In genomic region chr10:102712089-102712488, GRCh38 we compare ENCODE assay signal across 14 cellular contexts. TPM values are rescaled to one million over a fixed set of nuclear protein-coding genes. Genes with fewer than 3 reads are reported as not detected.
DNase-seq lines count a peak whose midpoint lies in the region; ATAC-seq and TF ChIP-seq lines count a peak whose summit lies in the region.
"Had no signal": no experiment of that assay in that cellular context is flagged by ENCODE, and none has a peak within 500 bp of the region (broad histone marks: within the 10 kb centered on the region; RNA-seq: fewer than 3 reads in every experiment).

No MANE protein-coding gene starts in this region.

- no peaks in the 10 kb centered on the region for H3K9me3 ChIP-seq in DOHH2 (ENCODE audit: control insufficient read depth, insufficient read depth, low read length)
- no peaks in the 10 kb centered on the region for H3K9me3 ChIP-seq in GM23248 (ENCODE audit: low read depth)
- H3K9me3 ChIP-seq in neural progenitor cell (ENCODE audit: low read depth): no peaks in the 10 kb centered on the region
- H3K9me3 ChIP-seq: adrenal gland, stomach had no signal

- H3K4me1 Mint-ChIP-seq in activated T-helper 1 cell treated with anti-CD3 and anti-CD28 coated beads, Interleukin-12 subunit alpha, Interleukin-12 subunit beta, Interleukin-2, Interleukin-4 antibody, amounts not matched to agents 30 ng/mL and 10 ng/mL and 1 ng/mL, durations not matched to agents 14 hours and 24 hours and 36 hours (ENCODE audit: low read depth): peaks cover 48% of the 10 kb centered on the region
- H3K4me1 Mint-ChIP-seq in neural progenitor cell: peaks cover 46% of the 10 kb centered on the region
- H3K4me1 Mint-ChIP-seq in stimulated activated naive B cell treated with anti-CD40 and anti-IgM and Interleukin-4, amounts not matched to agents 10 μg/mL and 1 μg/mL and 100 μg/mL, for 72 hours: peaks cover 20 to 49% of the 10 kb centered on the region in 2 donors

- no peak for TF ChIP-seq CTCF in DOHH2 (IDR thresholded peaks at IDR 0.05; ENCODE audit: low read depth, low read length, poor library complexity, severe bottlenecking)
- TF ChIP-seq CTCF in neural progenitor cell (IDR thresholded peaks at IDR 0.05): no peak

- no peak overlapping the region for H3K27ac Mint-ChIP-seq in activated T-helper 1 cell treated with anti-CD3 and anti-CD28 coated beads, Interleukin-12 subunit alpha, Interleukin-12 subunit beta, Interleukin-2, Interleukin-4 antibody, amounts not matched to agents 30 ng/mL and 10 ng/mL and 1 ng/mL, durations not matched to agents 14 hours and 24 hours and 36 hours
- no peak overlapping the region for H3K27ac Mint-ChIP-seq in neural progenitor cell
- no peak overlapping the region for H3K27ac Mint-ChIP-seq in stimulated activated naive B cell treated with anti-CD40 and anti-IgM and Interleukin-4, amounts not matched to agents 10 μg/mL and 1 μg/mL and 100 μg/mL, for 72 hours

- peak overlapping the region; percentile 47 for H3K4me3 Mint-ChIP-seq in activated T-helper 1 cell treated with anti-CD3 and anti-CD28 coated beads, Interleukin-12 subunit alpha, Interleukin-12 subunit beta, Interleukin-2, Interleukin-4 antibody, amounts not matched to agents 30 ng/mL and 10 ng/mL and 1 ng/mL, durations not matched to agents 14 hours and 24 hours and 36 hours
- peak overlapping the region; percentile 67 for H3K4me3 Mint-ChIP-seq in neural progenitor cell
- peak overlapping the region in 1 of 2 donors; percentile 29 for H3K4me3 Mint-ChIP-seq in stimulated activated naive B cell treated with anti-CD40 and anti-IgM and Interleukin-4, amounts not matched to agents 10 μg/mL and 1 μg/mL and 100 μg/mL, for 72 hours

- ATAC-seq in HG03108 (IDR thresholded peaks at IDR 0.05; ENCODE audit: unreplicated experiment) (no peak), GM21786 (IDR thresholded peaks at IDR 0.05; ENCODE audit: unreplicated experiment) (no peak)
- no peak for ATAC-seq in stimulated activated naive B cell treated with anti-CD40 and anti-IgM and Interleukin-4, amounts not matched to agents 10 μg/mL and 1 μg/mL and 100 μg/mL, for 72 hours (replicated peaks)

- H4K20me1 ChIP-seq in DOHH2 (ENCODE audit: control insufficient read depth, insufficient read depth, low read depth, low read length) (no peaks in the 10 kb centered on the region), GM23248 (ENCODE audit: insufficient read depth) (peaks cover 3% of the 10 kb centered on the region; the same call in 1 of the 2 replicates), neural progenitor cell (ENCODE audit: low read depth) (peaks cover 41% of the 10 kb centered on the region)

- peaks cover 13% of the 10 kb centered on the region for H3F3A ChIP-seq in DOHH2 (ENCODE audit: control insufficient read depth, insufficient read depth)
- H3F3A ChIP-seq in GM23248 (ENCODE audit: insufficient read depth): peaks cover 24% of the 10 kb centered on the region
- peaks cover 26% of the 10 kb centered on the region for H3F3A ChIP-seq in neural progenitor cell (ENCODE audit: low read depth)

- 75 to 78% methylated on average over 4 of the region's 4 CpGs for WGBS in GM23248 (ENCODE audit: low coverage in 1 of 2, low lambda C conversion rate in 2 of 2, missing lambda C conversion rate in 2 of 2), 2 experiments

- no peaks in the 10 kb centered on the region for H3K27me3 ChIP-seq in DOHH2 (ENCODE audit: control insufficient read depth, low read length)
- no peaks in the 10 kb centered on the region for H3K27me3 ChIP-seq in GM23248 (replicated peaks; ENCODE audit: insufficient read depth)
- no peaks in the 10 kb centered on the region for H3K27me3 ChIP-seq in neural progenitor cell
- H3K27me3 ChIP-seq: adrenal gland, stomach had no signal

- DNase-seq in GM23248: no peak
- no peak for DNase-seq in activated T-helper 1 cell treated with anti-CD3 and anti-CD28 coated beads, Interleukin-12 subunit alpha, Interleukin-12 subunit beta, Interleukin-2, Interleukin-4 antibody, amounts not matched to agents 30 ng/mL and 10 ng/mL and 1 ng/mL, durations not matched to agents 14 hours and 24 hours and 36 hours (ENCODE audit: low spot score)
- DNase-seq in neural progenitor cell (ENCODE audit: low spot score): no peak
- DNase-seq in stimulated activated naive B cell treated with anti-CD40 and anti-IgM and Interleukin-4, amounts not matched to agents 10 μg/mL and 1 μg/mL and 100 μg/mL, for 72 hours: no peak
- DNase-seq: adrenal gland; NCI-H446; stimulated activated CD4-positive, alpha-beta T cell treated with anti-CD3 and anti-CD28 coated beads, Interleukin-2, amount 100 ng/mL, for 24 hours; stomach; T-helper 9 cell had no signal

- no peaks in the 10 kb centered on the region for H3K27me3 Mint-ChIP-seq in activated T-helper 1 cell treated with anti-CD3 and anti-CD28 coated beads, Interleukin-12 subunit alpha, Interleukin-12 subunit beta, Interleukin-2, Interleukin-4 antibody, amounts not matched to agents 30 ng/mL and 10 ng/mL and 1 ng/mL, durations not matched to agents 14 hours and 24 hours and 36 hours (ENCODE audit: insufficient read depth)
- no peaks in the 10 kb centered on the region for H3K27me3 Mint-ChIP-seq in neural progenitor cell (ENCODE audit: insufficient read depth, low read depth)
- H3K27me3 Mint-ChIP-seq in stimulated activated naive B cell treated with anti-CD40 and anti-IgM and Interleukin-4, amounts not matched to agents 10 μg/mL and 1 μg/mL and 100 μg/mL, for 72 hours: no peaks in the 10 kb centered on the region

- no peak overlapping the region for H2AFZ ChIP-seq in GM23248
- H2AFZ ChIP-seq in neural progenitor cell (replicated peaks): no peak overlapping the region

- H3K4me2 ChIP-seq in DOHH2 (ENCODE audit: low read length) (peak overlapping the region; percentile 84), GM23248 (ENCODE audit: unreplicated experiment) (peak overlapping the region; percentile 99), neural progenitor cell (peak overlapping the region; percentile 97)

- H3K27ac ChIP-seq in DOHH2 (ENCODE audit: low read depth, low read length) (peak overlapping the region; percentile 88), GM23248 (no peak overlapping the region), neural progenitor cell (no peak overlapping the region)
- H3K27ac ChIP-seq: adrenal gland, RWPE1 had no signal

- peaks cover 11% of the 10 kb centered on the region for H3K36me3 Mint-ChIP-seq in activated T-helper 1 cell treated with anti-CD3 and anti-CD28 coated beads, Interleukin-12 subunit alpha, Interleukin-12 subunit beta, Interleukin-2, Interleukin-4 antibody, amounts not matched to agents 30 ng/mL and 10 ng/mL and 1 ng/mL, durations not matched to agents 14 hours and 24 hours and 36 hours (ENCODE audit: low read depth)
- H3K36me3 Mint-ChIP-seq in neural progenitor cell: peaks cover 6% of the 10 kb centered on the region
- peaks cover 1 to 2% of the 10 kb centered on the region in 2 donors for H3K36me3 Mint-ChIP-seq in stimulated activated naive B cell treated with anti-CD40 and anti-IgM and Interleukin-4, amounts not matched to agents 10 μg/mL and 1 μg/mL and 100 μg/mL, for 72 hours
- H3K36me3 Mint-ChIP-seq: immature natural killer cell had no signal

- H3K9me2 ChIP-seq in DOHH2 (replicated peaks; ENCODE audit: control insufficient read depth, low read length) (no peaks in the 10 kb centered on the region), GM23248 (ENCODE audit: insufficient read depth) (no peaks in the 10 kb centered on the region)

- H3K4me1 ChIP-seq in DOHH2 (ENCODE audit: control insufficient read depth, low read length) (peaks cover 51% of the 10 kb centered on the region), GM23248 (ENCODE audit: insufficient read depth) (peaks cover 35% of the 10 kb centered on the region), neural progenitor cell (peaks cover 32% of the 10 kb centered on the region)

- H3K36me3 ChIP-seq in DOHH2 (ENCODE audit: control insufficient read depth, low read length) (peaks cover 18% of the 10 kb centered on the region), GM23248 (ENCODE audit: low read depth) (no peaks in the 10 kb centered on the region), neural progenitor cell (no peaks in the 10 kb centered on the region)
- H3K36me3 ChIP-seq: adrenal gland, stomach had no signal

- H3K79me2 ChIP-seq in DOHH2 (ENCODE audit: control insufficient read depth, low read length): peaks cover 88% of the 10 kb centered on the region
- peaks cover 56% of the 10 kb centered on the region for H3K79me2 ChIP-seq in GM23248 (ENCODE audit: insufficient read depth)
- H3K79me2 ChIP-seq in neural progenitor cell (ENCODE audit: low read depth): peaks cover 91% of the 10 kb centered on the region

- intact Hi-C loops in activated T-helper 1 cell treated with anti-CD3 and anti-CD28 coated beads, Interleukin-12 subunit alpha, Interleukin-12 subunit beta, Interleukin-2, Interleukin-4 antibody, amounts not matched to agents 30 ng/mL and 10 ng/mL and 1 ng/mL, durations not matched to agents 14 hours and 24 hours and 36 hours (cut with micrococcal nuclease): loop anchor here (2.0 to 10.0 kb wide), 9 partner anchors 37 to 1203 kb away; partner anchors contain the start of genes ARMH3, CNNM2, GBF1 and NT5C2

- in situ Hi-C loops in GM23248 (cut with MboI): no loop called here

- H3K4me3 ChIP-seq in DOHH2 (ENCODE audit: low read length): peak overlapping the region; percentile 77
- H3K4me3 ChIP-seq in GM23248: no peak overlapping the region
- H3K4me3 ChIP-seq in neural progenitor cell: no peak overlapping the region
- H3K4me3 ChIP-seq: adrenal gland, stomach had no signal

- H3K9me3 Mint-ChIP-seq in activated T-helper 1 cell treated with anti-CD3 and anti-CD28 coated beads, Interleukin-12 subunit alpha, Interleukin-12 subunit beta, Interleukin-2, Interleukin-4 antibody, amounts not matched to agents 30 ng/mL and 10 ng/mL and 1 ng/mL, durations not matched to agents 14 hours and 24 hours and 36 hours: no peaks in the 10 kb centered on the region
- no peaks in the 10 kb centered on the region for H3K9me3 Mint-ChIP-seq in neural progenitor cell
- no peaks in the 10 kb centered on the region for H3K9me3 Mint-ChIP-seq in stimulated activated naive B cell treated with anti-CD40 and anti-IgM and Interleukin-4, amounts not matched to agents 10 μg/mL and 1 μg/mL and 100 μg/mL, for 72 hours
- H3K9me3 Mint-ChIP-seq: immature natural killer cell had no signal

- H3K9ac ChIP-seq in GM23248 (no peak overlapping the region), neural progenitor cell (no peak overlapping the region)

RNA-seq across cellular contexts. Expression of gene ARL3, which starts 2.1 kb away (rescaled TPM):
- total RNA-seq in GM23248 (2014; rRNA removed; shearing (Covaris generic)): 3.8 and 5.9 TPM in 2 replicates
- 22.7 and 24.1 TPM in 2 replicates for polyA plus RNA-seq in GM23248 (2016; fragmentation: Nextera tagmentation; extraction: Ambion mirVana)
- 6.6 and 6.8 TPM in 2 replicates for total RNA-seq in activated T-helper 1 cell treated with anti-CD3 and anti-CD28 coated beads, Interleukin-12 subunit alpha, Interleukin-12 subunit beta, Interleukin-2, Interleukin-4 antibody, amounts not matched to agents 30 ng/mL and 10 ng/mL and 1 ng/mL, durations not matched to agents 14 hours and 24 hours and 36 hours
- 20.8 and 29.7 TPM in 2 replicates for total RNA-seq in neural progenitor cell (ENCODE audit: low replicate concordance)

RNA-seq across cellular contexts. Expression of gene SFXN2, which starts 2.3 kb away (rescaled TPM):
- total RNA-seq in GM23248 (2014; rRNA removed; shearing (Covaris generic)): 0.51 and 1.1 TPM in 2 replicates
- polyA plus RNA-seq in GM23248 (2016; fragmentation: Nextera tagmentation; extraction: Ambion mirVana): 1.7 and 1.9 TPM in 2 replicates
- 39.5 and 44.0 TPM in 2 replicates for total RNA-seq in activated T-helper 1 cell treated with anti-CD3 and anti-CD28 coated beads, Interleukin-12 subunit alpha, Interleukin-12 subunit beta, Interleukin-2, Interleukin-4 antibody, amounts not matched to agents 30 ng/mL and 10 ng/mL and 1 ng/mL, durations not matched to agents 14 hours and 24 hours and 36 hours
- total RNA-seq in neural progenitor cell (ENCODE audit: low replicate concordance): 6.4 and 15.5 TPM in 2 replicates

RNA-seq across cellular contexts. Expression of gene WBP1L, which starts 31.7 kb away (rescaled TPM):
- 42.7 and 57.4 TPM in 2 replicates for total RNA-seq in GM23248 (2014; rRNA removed; shearing (Covaris generic))
- polyA plus RNA-seq in GM23248 (2016; fragmentation: Nextera tagmentation; extraction: Ambion mirVana): 21.1 and 23.0 TPM in 2 replicates
- total RNA-seq in activated T-helper 1 cell treated with anti-CD3 and anti-CD28 coated beads, Interleukin-12 subunit alpha, Interleukin-12 subunit beta, Interleukin-2, Interleukin-4 antibody, amounts not matched to agents 30 ng/mL and 10 ng/mL and 1 ng/mL, durations not matched to agents 14 hours and 24 hours and 36 hours: 19.4 and 20.0 TPM in 2 replicates
- 21.1 and 29.3 TPM in 2 replicates for total RNA-seq in neural progenitor cell (ENCODE audit: low replicate concordance)
